Comparison of ENCODE assay signal across 25 cellular contexts in the genomic region with DNA sequence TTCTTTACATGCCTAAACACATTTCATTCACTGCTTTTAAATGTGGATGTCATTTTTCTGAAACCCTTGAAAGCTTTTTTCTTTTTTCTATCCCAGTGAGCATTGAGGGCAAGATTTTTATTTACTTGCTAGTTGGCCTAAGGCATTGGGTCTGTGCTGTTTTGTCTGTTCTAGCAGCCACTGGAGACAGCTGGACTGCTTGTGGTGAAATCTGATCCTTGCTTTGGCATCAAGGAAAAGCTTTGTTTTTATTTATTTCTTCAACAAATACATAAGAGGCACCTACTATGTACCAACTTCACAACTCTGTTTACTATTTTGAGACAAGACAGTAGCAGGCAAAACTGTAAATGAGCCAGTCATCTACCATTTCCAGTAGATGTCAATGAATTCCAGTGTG. TPM values are rescaled to one million over a fixed set of nuclear protein-coding genes. Genes with fewer than 3 reads are reported as not detected.
DNase-seq lines count a peak whose midpoint lies in the region; ATAC-seq and TF ChIP-seq lines count a peak whose summit lies in the region.
"Had no signal": no experiment of that assay in that cellular context is flagged by ENCODE, and none has a peak within 500 bp of the region (broad histone marks: within the 10 kb centered on the region; RNA-seq: fewer than 3 reads in every experiment).

No MANE protein-coding gene starts in this region.

- no peaks in the 10 kb centered on the region for H3K79me1 ChIP-seq in mesenchymal stem cell (replicated peaks; ENCODE audit: low read length, poor library complexity, severe bottlenecking)

- DNase-seq in HFFc6, result peak; percentile 22
- peak; percentile 45 for DNase-seq in astrocyte of the hippocampus (ENCODE audit: low read depth, low spot score)
- DNase-seq in mesenchymal stem cell, result peak; percentile 54
- no peak for DNase-seq in neural progenitor cell (ENCODE audit: low spot score)
- DNase-seq in activated gamma-delta T cell treated with Interleukin-2 at 50 U/mL for 16 hours, result no peak
- DNase-seq in NCI-H187 treated with DMSO at 0.1 percent for 48 hours (lab: John Stamatoyannopoulos, UW), result no peak
- DNase-seq: ACHN; activated B cell treated with CpG ODN at 0.5 μM for 24 hours; activated CD4-positive, alpha-beta T cell treated with anti-CD3 and anti-CD28 coated beads, Interleukin-2, amount 50 U/mL, for 48 hours; activated CD8-positive, alpha-beta memory T cell treated with anti-CD3 and anti-CD28 coated beads, Interleukin-2, amount 50 U/mL, for 48 hours; body of pancreas; C1 segment of cervical spinal cord; endodermal cell; heart left ventricle; left lung; NCI-H1048; NCI-H2029 treated with DMSO at 0.1 percent for 48 hours; NCI-H510A; stimulated activated CD4-positive, alpha-beta T cell treated with anti-CD3 and anti-CD28 coated beads, Interleukin-2, amount 100 ng/mL, for 48 hours; stimulated activated naive B cell treated with anti-CD40 and anti-IgM and Interleukin-4, amounts not matched to agents 10 μg/mL and 1 μg/mL and 100 μg/mL, for 72 hours; T1000 had no signal

- H3K14ac ChIP-seq in mesenchymal stem cell (ENCODE audit: low read length in 2 of 2), result no peak overlapping the region

- peaks cover 6% of the 10 kb centered on the region for H3F3A ChIP-seq in neural progenitor cell (ENCODE audit: low read depth)

- H3K4me2 ChIP-seq in mesenchymal stem cell (ENCODE audit: low read length, poor library complexity, severe bottlenecking) (no peak overlapping the region), neural progenitor cell (no peak overlapping the region)

- H3K27me3 Mint-ChIP-seq in HFFc6 (ENCODE audit: insufficient read depth) (peaks cover 14% of the 10 kb centered on the region), neural progenitor cell (ENCODE audit: insufficient read depth, low read depth) (no peaks in the 10 kb centered on the region)
- H3K27me3 Mint-ChIP-seq: stimulated activated naive B cell treated with anti-CD40 and anti-IgM and Interleukin-4, amounts not matched to agents 10 μg/mL and 1 μg/mL and 100 μg/mL, for 72 hours had no signal

- H3K4me1 ChIP-seq in mesenchymal stem cell (ENCODE audit: control insufficient read depth, insufficient read depth, low read depth, low read length) (peaks cover 2% of the 10 kb centered on the region), neural progenitor cell (peaks cover 15% of the 10 kb centered on the region)
- H3K4me1 ChIP-seq: body of pancreas, left lung had no signal

- no peaks in the 10 kb centered on the region for H4K20me1 ChIP-seq in neural progenitor cell (ENCODE audit: low read depth)

- H3K4me3 Mint-ChIP-seq in HFFc6 (no peak overlapping the region), neural progenitor cell (no peak overlapping the region)
- H3K4me3 Mint-ChIP-seq: activated B cell treated with CpG ODN at 0.5 μM for 24 hours; endodermal cell; neural crest cell; stimulated activated naive B cell treated with anti-CD40 and anti-IgM and Interleukin-4, amounts not matched to agents 10 μg/mL and 1 μg/mL and 100 μg/mL, for 72 hours had no signal

- no peak overlapping the region for H3K18ac ChIP-seq in mesenchymal stem cell (ENCODE audit: low read depth in 1 of 2, low read length in 2 of 2)

- H4K91ac ChIP-seq in mesenchymal stem cell (ENCODE audit: low read length), result no peak overlapping the region

- H3K9me3 ChIP-seq in mesenchymal stem cell (ENCODE audit: control insufficient read depth, low read length) (no peaks in the 10 kb centered on the region), neural progenitor cell (ENCODE audit: low read depth) (no peaks in the 10 kb centered on the region)
- H3K9me3 ChIP-seq: body of pancreas, heart left ventricle, left lung, vagina had no signal

- H2AFZ ChIP-seq in mesenchymal stem cell (ENCODE audit: low read depth, low read length) (no peak overlapping the region), neural progenitor cell (replicated peaks) (no peak overlapping the region)

- TF ChIP-seq CTCF in 22Rv1 (IDR thresholded peaks at IDR 0.05) (no peak), HFFc6 (IDR thresholded peaks at IDR 0.05) (no peak), neural progenitor cell (IDR thresholded peaks at IDR 0.05) (no peak)

- H3K36me3 Mint-ChIP-seq in HFFc6 (ENCODE audit: low read depth) (no peaks in the 10 kb centered on the region), neural progenitor cell (no peaks in the 10 kb centered on the region)

- peak overlapping the region; percentile 11; the same call in 1 of the 2 replicates for H3K27ac ChIP-seq in 22Rv1
- no peak overlapping the region for H3K27ac ChIP-seq in mesenchymal stem cell (ENCODE audit: low read length, poor library complexity, severe bottlenecking)
- H3K27ac ChIP-seq in neural progenitor cell, result no peak overlapping the region
- H3K27ac ChIP-seq: body of pancreas, heart left ventricle, left lung, vagina had no signal

- ATAC-seq in GM19467 (IDR thresholded peaks at IDR 0.05; ENCODE audit: unreplicated experiment), result no peak
- ATAC-seq: body of pancreas; heart left ventricle; left lung; stimulated activated naive B cell treated with anti-CD40 and anti-IgM and Interleukin-4, amounts not matched to agents 10 μg/mL and 1 μg/mL and 100 μg/mL, for 72 hours had no signal

- no peak overlapping the region for H3K27ac Mint-ChIP-seq in HFFc6
- no peak overlapping the region for H3K27ac Mint-ChIP-seq in neural progenitor cell
- H3K27ac Mint-ChIP-seq: activated B cell treated with CpG ODN at 0.5 μM for 24 hours; endodermal cell; stimulated activated naive B cell treated with anti-CD40 and anti-IgM and Interleukin-4, amounts not matched to agents 10 μg/mL and 1 μg/mL and 100 μg/mL, for 72 hours had no signal

- no peak overlapping the region for H2BK5ac ChIP-seq in mesenchymal stem cell (ENCODE audit: low read depth, low read length, poor library complexity, severe bottlenecking)

- no peak overlapping the region for H2BK12ac ChIP-seq in mesenchymal stem cell (ENCODE audit: low read length in 2 of 2)

- H3K9me3 Mint-ChIP-seq in HFFc6 (no peaks in the 10 kb centered on the region), neural progenitor cell (no peaks in the 10 kb centered on the region)
- H3K9me3 Mint-ChIP-seq: activated B cell treated with CpG ODN at 0.5 μM for 24 hours; endodermal cell; neural crest cell; stimulated activated naive B cell treated with anti-CD40 and anti-IgM and Interleukin-4, amounts not matched to agents 10 μg/mL and 1 μg/mL and 100 μg/mL, for 72 hours had no signal

- peaks cover 0 to 3% of the 10 kb centered on the region in 2 experiments for H3K27me3 ChIP-seq in mesenchymal stem cell (ENCODE audit: control insufficient read depth in 1 of 2, insufficient read depth in 1 of 2, low read length in 2 of 2)
- H3K27me3 ChIP-seq in neural progenitor cell, result no peaks in the 10 kb centered on the region
- H3K27me3 ChIP-seq: body of pancreas, heart left ventricle, left lung, vagina had no signal

- H3K4me1 Mint-ChIP-seq in HFFc6 (ENCODE audit: low read depth) (peaks cover 9% of the 10 kb centered on the region), neural progenitor cell (no peaks in the 10 kb centered on the region)

- H3K23ac ChIP-seq in mesenchymal stem cell (ENCODE audit: low read length in 2 of 2), result no peak overlapping the region

- H3K4me3 ChIP-seq in mesenchymal stem cell (ENCODE audit: insufficient read depth in 1 of 2, low read depth in 1 of 2, low read length in 2 of 2) (no peak overlapping the region), neural progenitor cell (no peak overlapping the region)
- H3K4me3 ChIP-seq: body of pancreas, heart left ventricle, left lung, vagina had no signal

- H3K4ac ChIP-seq in mesenchymal stem cell (ENCODE audit: low read depth in 1 of 2, low read length in 2 of 2), result no peak overlapping the region

- no peak overlapping the region for H2BK15ac ChIP-seq in mesenchymal stem cell (ENCODE audit: low read depth, poor library complexity, severe bottlenecking)

- H3K9ac ChIP-seq in mesenchymal stem cell (ENCODE audit: low read length) (no peak overlapping the region), neural progenitor cell (no peak overlapping the region)

- no peaks in the 10 kb centered on the region for H3K36me3 ChIP-seq in mesenchymal stem cell (ENCODE audit: control insufficient read depth in 1 of 2, insufficient read depth in 2 of 2, low read depth in 1 of 2, low read length in 2 of 2)
- no peaks in the 10 kb centered on the region for H3K36me3 ChIP-seq in neural progenitor cell
- H3K36me3 ChIP-seq: vagina had no signal

- H2BK120ac ChIP-seq in mesenchymal stem cell (ENCODE audit: low read depth, low read length), result no peak overlapping the region

- no peak overlapping the region for H4K8ac ChIP-seq in mesenchymal stem cell (ENCODE audit: low read length)

- no peaks in the 10 kb centered on the region for H3K79me2 ChIP-seq in neural progenitor cell (ENCODE audit: low read depth)

- H2AK5ac ChIP-seq in mesenchymal stem cell (ENCODE audit: low read length, severe bottlenecking), result no peak overlapping the region

RNA-seq across cellular contexts. Expression of gene PDLIM1, which starts 28.4 kb away (rescaled TPM):
- total RNA-seq in HFFc6 (2021; fragmentation: NEBNext Ultra II Directional; extraction: Animal tissue kit (Norgen Biotek cat#: 25700)), result 100 to 1,000 TPM; 131 to 163 (median 154) TPM
- 537 TPM for polyA plus RNA-seq in mesenchymal stem cell (2013, experiment 1 of 2)
- 536 TPM for polyA plus RNA-seq in mesenchymal stem cell (2013, experiment 2 of 2)
- 4.6 and 7.9 TPM in 2 replicates for total RNA-seq in neural progenitor cell (ENCODE audit: low replicate concordance)

Comparison
In these comparisons a context has a peak if more than half of its experiments do, and no peak if none do; other contexts are left out.
1. DNase-seq: peak in HFFc6 (single experiment), astrocyte of the hippocampus (single experiment) and mesenchymal stem cell (single experiment); none in neural progenitor cell (single experiment), activated gamma-delta T cell treated with Interleukin-2 at 50 U/mL for 16 hours (single experiment) and NCI-H187 treated with DMSO at 0.1 percent for 48 hours (single experiment).
2. RNA of gene PDLIM1, which starts 28.4 kb away (total RNA-seq): 131 to 163 TPM in HFFc6; 4.6 to 7.9 TPM in neural progenitor cell; every median in the first group is over 10 times any median in the second.